In genomic region chr4:110636677-110637407, GRCh38 we compare ENCODE assay signal across 9 cellular contexts. TPM values are rescaled to one million over a fixed set of nuclear protein-coding genes. Genes with fewer than 3 reads are reported as not detected.
DNase-seq lines count a peak whose midpoint lies in the region; ATAC-seq and TF ChIP-seq lines count a peak whose summit lies in the region.
"Had no signal": no experiment of that assay in that cellular context is flagged by ENCODE, and none has a peak within 500 bp of the region (broad histone marks: within the 10 kb centered on the region; RNA-seq: fewer than 3 reads in every experiment).

No MANE protein-coding gene starts in this region.

- peak overlapping the region; percentile 81 for H3K4me3 ChIP-seq in AG10803 (ENCODE audit: low read length)

- H3K9me3 Mint-ChIP-seq in nephron (peaks cover 2% of the 10 kb centered on the region), CD14-positive monocyte (peaks cover 0 to 35% (median 23%) of the 10 kb centered on the region in 7 donors)

- H3K27ac Mint-ChIP-seq in nephron (peak overlapping the region; percentile 47 to 90 (median 89)), CD14-positive monocyte (no peak overlapping the region)

- H3K4me1 Mint-ChIP-seq in nephron (peaks cover 27% of the 10 kb centered on the region), CD14-positive monocyte (peaks cover 5% of the 10 kb centered on the region)

- intact Hi-C loops in CD14-positive monocyte (cut with micrococcal nuclease), result no loop called here

- ATAC-seq in esophagus mucosa (peak; percentile 51), GM21515 (IDR thresholded peaks at IDR 0.05; ENCODE audit: unreplicated experiment) (no peak)

- peak overlapping the region; percentile 87 to 90 (median 88) for H3K4me3 Mint-ChIP-seq in nephron
- H3K4me3 Mint-ChIP-seq in CD14-positive monocyte, result peak overlapping the region in 1 of 2 donors; percentile 84

- peaks cover 8% of the 10 kb centered on the region for H3K36me3 Mint-ChIP-seq in nephron (ENCODE audit: low read depth)
- peaks cover 0 to 13% of the 10 kb centered on the region in 2 donors for H3K36me3 Mint-ChIP-seq in CD14-positive monocyte

- H3K27me3 Mint-ChIP-seq in nephron (ENCODE audit: low read depth), result peaks cover 97% of the 10 kb centered on the region
- peaks cover 95 to 99% (median 96%) of the 10 kb centered on the region in 3 donors for H3K27me3 Mint-ChIP-seq in CD14-positive monocyte (ENCODE audit: low read depth in 3 of 3)

- DNase-seq in AG10803 (ENCODE audit: low read depth) (peak; percentile 84), HuH-7.5 (ENCODE audit: low spot score) (peak; percentile 68), NCI-H2107 treated with DMSO at 0.1 percent for 48 hours (lab: John Stamatoyannopoulos, UW; ENCODE audit: unreplicated experiment) (no peak), DMS79 (lab: John Stamatoyannopoulos, UW) (no peak), CD14-positive monocyte (ENCODE audit: low spot score) (no peak)

- no peak for TF ChIP-seq CTCF in AG10803 (conservative IDR thresholded peaks at IDR 0.05; ENCODE audit: low read length)
- TF ChIP-seq CTCF in nephron (IDR thresholded peaks at IDR 0.05; ENCODE audit: unreplicated experiment in 3 of 3), result no peak
- TF ChIP-seq CTCF in CD14-positive monocyte (IDR thresholded peaks at IDR 0.05), result no peak

RNA-seq across cellular contexts. Expression of gene PITX2, which starts 14.0 kb away (rescaled TPM):
- 2.1 TPM for total RNA-seq in esophagus mucosa
- polyA plus RNA-seq in CD14-positive monocyte, result not detected
- polyA plus RNA-seq: IgD-negative memory B cell had no signal

Comparison
In these comparisons a context has a peak if more than half of its experiments do, and no peak if none do; other contexts are left out.
1. DNase-seq: peak in AG10803 (single experiment) and HuH-7.5 (single experiment); none in NCI-H2107 treated with DMSO at 0.1 percent for 48 hours (single experiment), DMS79 (single experiment) and CD14-positive monocyte (single experiment).
2. H3K27ac Mint-ChIP-seq: peak in nephron (3 of 3); none in CD14-positive monocyte (0 of 7).